ENCODE assay signal across 35 cellular contexts in genomic region chr5:173091981-173092380, GRCh38.
"Had no signal": no experiment of that assay in that cellular context is flagged by ENCODE, and none has a peak within 500 bp of the region (broad histone marks: within the 10 kb centered on the region; RNA-seq: fewer than 3 reads in every experiment).

No MANE protein-coding gene starts in this region.

- H3K36me3 ChIP-seq: WERI-Rb-1 had no signal

- H3K4me1 Mint-ChIP-seq: WTC11 had no signal

- H3K27me3 ChIP-seq: ascending aorta, cardiac muscle cell had no signal

- H3K9me3 ChIP-seq: ascending aorta had no signal

- DNase-seq: activated CD4-positive, alpha-beta memory T cell treated with anti-CD3 and anti-CD28 coated beads, Interleukin-2, amount 10 ng/mL, durations not matched to agents 7 days and 5 days; activated CD4-positive, alpha-beta T cell treated with anti-CD3 and anti-CD28 coated beads for 1 hour; activated CD4-positive, alpha-beta T cell treated with anti-CD3 and anti-CD28 coated beads for 4 hours; activated CD4-positive, alpha-beta T cell treated with anti-CD3 and anti-CD28 coated beads, Interleukin-2, amount 10 ng/mL, durations not matched to agents 24 days and 14 days; activated CD4-positive, alpha-beta T cell treated with anti-CD3 and anti-CD28 coated beads, Interleukin-2, amount 50 U/mL, for 48 hours; activated CD4-positive, CD25-positive, alpha-beta regulatory T cell; activated CD8-positive, alpha-beta memory T cell treated with anti-CD3 and anti-CD28 coated beads for 24 hours; activated CD8-positive, alpha-beta memory T cell treated with anti-CD3 and anti-CD28 coated beads, Interleukin-2, amount 10 ng/mL, durations not matched to agents 7 days and 5 days; activated CD8-positive, alpha-beta memory T cell treated with anti-CD3 and anti-CD28 coated beads, Interleukin-2, amount 50 U/mL, for 48 hours; activated CD8-positive, alpha-beta T cell treated with anti-CD3 and anti-CD28 coated beads, Interleukin-2, amount 10 ng/mL, durations not matched to agents 7 days and 5 days; activated effector memory CD4-positive, alpha-beta T cell treated with Interleukin-2 at 50 U/mL for 16 hours; activated gamma-delta T cell; activated naive CD4-positive, alpha-beta T cell treated with anti-CD3 and anti-CD28 coated beads, Interleukin-2, amount 50 U/mL, for 16 hours; activated naive CD4-positive, alpha-beta T cell treated with Interleukin-2 at 50 U/mL for 16 hours; activated naive CD8-positive, alpha-beta T cell treated with anti-CD3 and anti-CD28 coated beads, Interleukin-2, amount 10 ng/mL, durations not matched to agents 7 days and 5 days; activated naive CD8-positive, alpha-beta T cell treated with anti-CD3 and anti-CD28 coated beads, Interleukin-2, amount 50 U/mL, for 24 hours; activated T-cell treated with anti-CD3 and anti-CD28 coated beads, Interleukin-2, amount 50 U/mL, for 24 hours; activated T-cell treated with anti-CD3 and anti-CD28 coated beads, Interleukin-2, amount 50 U/mL, for 48 hours; amygdala; anterior cingulate cortex; caudate nucleus; cerebellar nuclear complex; T-cell; T-helper 2 cell; T-helper 9 cell; WERI-Rb-1 had no signal

- H3K4me3 ChIP-seq: ascending aorta, cardiac muscle cell had no signal

- H3K36me3 Mint-ChIP-seq: WTC11 had no signal

- H3K27ac Mint-ChIP-seq: activated CD4-positive, alpha-beta memory T cell treated with anti-CD3 and anti-CD28 coated beads, Interleukin-2, amount 10 ng/mL, durations not matched to agents 7 days and 5 days; activated CD4-positive, alpha-beta T cell treated with anti-CD3 and anti-CD28 coated beads, Interleukin-2, amount 10 ng/mL, durations not matched to agents 24 days and 14 days; activated CD8-positive, alpha-beta memory T cell treated with anti-CD3 and anti-CD28 coated beads, Interleukin-2, amount 10 ng/mL, durations not matched to agents 7 days and 5 days; activated CD8-positive, alpha-beta T cell treated with anti-CD3 and anti-CD28 coated beads, Interleukin-2, amount 10 ng/mL, durations not matched to agents 7 days and 5 days; activated naive CD8-positive, alpha-beta T cell treated with anti-CD3 and anti-CD28 coated beads, Interleukin-2, amount 10 ng/mL, durations not matched to agents 7 days and 5 days; activated naive CD8-positive, alpha-beta T cell treated with anti-CD3 and anti-CD28 coated beads, Interleukin-2, amount 50 U/mL, for 24 hours; activated T-cell treated with anti-CD3 and anti-CD28 coated beads, Interleukin-2, amount 50 U/mL, for 24 hours; activated T-helper 2 cell treated with anti-CD3 and anti-CD28 coated beads, Interferon-gamma antibody, Interleukin-2, Interleukin-4, amounts not matched to agents 10 μg/mL and 5 μg/mL and 100 μg/mL, durations not matched to agents 14 hours and 24 hours and 36 hours; T-cell; T-helper 2 cell treated with Interferon-gamma antibody and Interleukin-4, amounts not matched to agents 5 μg/mL and 100 μg/mL, for 36 hours; WTC11 had no signal

- H3K4me3 Mint-ChIP-seq: activated CD4-positive, alpha-beta memory T cell treated with anti-CD3 and anti-CD28 coated beads, Interleukin-2, amount 10 ng/mL, durations not matched to agents 7 days and 5 days; activated CD4-positive, alpha-beta T cell treated with anti-CD3 and anti-CD28 coated beads, Interleukin-2, amount 10 ng/mL, durations not matched to agents 24 days and 14 days; activated CD8-positive, alpha-beta memory T cell treated with anti-CD3 and anti-CD28 coated beads, Interleukin-2, amount 10 ng/mL, durations not matched to agents 7 days and 5 days; activated CD8-positive, alpha-beta T cell treated with anti-CD3 and anti-CD28 coated beads, Interleukin-2, amount 10 ng/mL, durations not matched to agents 7 days and 5 days; activated naive CD8-positive, alpha-beta T cell; activated naive CD8-positive, alpha-beta T cell treated with anti-CD3 and anti-CD28 coated beads, Interleukin-2, amount 10 ng/mL, durations not matched to agents 7 days and 5 days; activated naive CD8-positive, alpha-beta T cell treated with anti-CD3 and anti-CD28 coated beads, Interleukin-2, amount 50 U/mL, for 24 hours; activated T-cell treated with anti-CD3 and anti-CD28 coated beads, Interleukin-2, amount 50 U/mL, for 24 hours; central memory CD8-positive, alpha-beta T cell; T-cell; T-helper 2 cell treated with Interferon-gamma antibody and Interleukin-4, amounts not matched to agents 5 μg/mL and 100 μg/mL, for 36 hours; WTC11 had no signal

- H3K27me3 Mint-ChIP-seq: activated CD4-positive, alpha-beta memory T cell treated with anti-CD3 and anti-CD28 coated beads, Interleukin-2, amount 10 ng/mL, durations not matched to agents 7 days and 5 days; activated CD4-positive, alpha-beta T cell treated with anti-CD3 and anti-CD28 coated beads, Interleukin-2, amount 10 ng/mL, durations not matched to agents 24 days and 14 days; activated CD8-positive, alpha-beta memory T cell treated with anti-CD3 and anti-CD28 coated beads, Interleukin-2, amount 10 ng/mL, durations not matched to agents 7 days and 5 days; activated naive CD8-positive, alpha-beta T cell; activated naive CD8-positive, alpha-beta T cell treated with anti-CD3 and anti-CD28 coated beads, Interleukin-2, amount 10 ng/mL, durations not matched to agents 7 days and 5 days; activated naive CD8-positive, alpha-beta T cell treated with anti-CD3 and anti-CD28 coated beads, Interleukin-2, amount 50 U/mL, for 24 hours; activated T-cell treated with anti-CD3 and anti-CD28 coated beads, Interleukin-2, amount 50 U/mL, for 24 hours; brain; central memory CD8-positive, alpha-beta T cell; T-cell had no signal

- ATAC-seq: activated CD4-positive, CD25-positive, alpha-beta regulatory T cell treated with anti-CD3 and anti-CD28 coated beads, Interleukin-2, amount 50 U/mL, for 24 hours; activated CD8-positive, alpha-beta memory T cell treated with anti-CD3 and anti-CD28 coated beads, Interleukin-2, amount 10 ng/mL, durations not matched to agents 7 days and 5 days; activated CD8-positive, alpha-beta T cell treated with anti-CD3 and anti-CD28 coated beads, Interleukin-2, amount 10 ng/mL, durations not matched to agents 7 days and 5 days; activated naive CD8-positive, alpha-beta T cell treated with anti-CD3 and anti-CD28 coated beads, Interleukin-2, amount 50 U/mL, for 24 hours; T-cell; WTC11 had no signal

- H3K27ac ChIP-seq: ascending aorta, cardiac muscle cell, WERI-Rb-1 had no signal

- H3K9me3 Mint-ChIP-seq: activated CD4-positive, alpha-beta memory T cell treated with anti-CD3 and anti-CD28 coated beads, Interleukin-2, amount 10 ng/mL, durations not matched to agents 7 days and 5 days; activated CD4-positive, alpha-beta T cell treated with anti-CD3 and anti-CD28 coated beads, Interleukin-2, amount 10 ng/mL, durations not matched to agents 24 days and 14 days; activated naive CD8-positive, alpha-beta T cell treated with anti-CD3 and anti-CD28 coated beads, Interleukin-2, amount 50 U/mL, for 24 hours; activated T-cell treated with anti-CD3 and anti-CD28 coated beads, Interleukin-2, amount 50 U/mL, for 24 hours; activated T-helper 2 cell treated with anti-CD3 and anti-CD28 coated beads, Interferon-gamma antibody, Interleukin-2, Interleukin-4, amounts not matched to agents 10 μg/mL and 5 μg/mL and 100 μg/mL, durations not matched to agents 14 hours and 24 hours and 36 hours; brain; central memory CD8-positive, alpha-beta T cell; T-cell; T-helper 2 cell treated with Interferon-gamma antibody and Interleukin-4, amounts not matched to agents 5 μg/mL and 100 μg/mL, for 36 hours had no signal
